ENCODE assay signal across 1 cellular context in the genomic region with DNA sequence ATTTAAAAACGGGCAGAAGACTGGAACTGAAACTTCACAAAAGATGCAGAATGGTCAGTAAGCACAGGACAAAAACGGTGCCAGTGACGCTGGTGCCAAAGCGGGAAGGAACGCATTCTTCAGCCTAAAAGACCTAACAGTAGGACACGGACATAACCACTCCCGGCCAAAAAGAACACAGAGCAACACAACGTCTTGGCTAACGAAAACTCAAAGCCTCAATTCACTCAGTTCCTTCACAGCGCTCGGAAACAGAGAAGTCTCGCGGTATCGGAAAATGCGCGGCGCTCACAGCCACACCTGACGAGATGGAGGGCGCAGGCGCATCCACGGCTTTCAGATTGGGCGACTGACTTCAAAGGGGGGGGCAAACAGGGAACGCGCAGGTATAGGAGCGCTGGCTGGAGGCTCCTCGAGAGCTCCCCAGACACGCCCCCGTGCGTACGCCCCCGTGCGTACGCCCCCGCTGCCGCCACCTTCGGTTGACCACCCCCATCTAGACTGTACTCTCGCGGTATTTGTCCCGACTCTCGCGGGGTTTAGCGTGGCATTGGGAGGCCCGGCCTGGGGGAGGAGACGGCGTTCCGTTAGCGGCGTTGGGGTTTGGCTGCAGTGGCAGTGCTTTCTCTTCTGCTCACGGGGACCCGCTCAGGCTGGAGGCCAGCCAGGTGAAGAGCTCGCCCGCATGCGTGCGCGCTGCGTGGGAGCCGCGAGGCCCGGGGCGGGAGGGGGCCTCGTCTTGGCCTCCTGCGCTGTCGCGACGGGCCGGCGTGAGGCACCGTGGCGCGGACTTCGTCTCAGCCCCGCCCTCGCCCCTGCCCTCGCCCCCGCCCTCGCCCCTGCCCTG.
TF ChIP-seq lines count a peak whose summit lies in the region.

A gene (plus strand): TSS at position 576 of the 847 bp plus-strand sequence. CDS start 321 bp downstream, outside the sequence.

TF ChIP-seq in HepG2, 621 proteins besides CTCF, POLR2A, EP300 and RAD21 (continued from another document and continues in another):
- TF ChIP-seq ZSCAN31 (CRISPR knock-in tag; IDR thresholded peaks at IDR 0.05; ENCODE audit: low read depth) (peak; percentile 70), FOXA3 (CRISPR knock-in tag; IDR thresholded peaks at IDR 0.05) (peak; percentile 41), ISL2 (CRISPR knock-in tag; IDR thresholded peaks at IDR 0.05) (peak; percentile 74), GABPA (IDR thresholded peaks at IDR 0.05; ENCODE audit: low read depth, low read length) (no peak), GABPA (CRISPR knock-in tag; IDR thresholded peaks at IDR 0.05; ENCODE audit: low read depth) (peak; percentile 47; the same call in 1 of the 2 replicates), SMAD9 (CRISPR knock-in tag; IDR thresholded peaks at IDR 0.05) (0 out of 2 replicates have a peak, but pooled peaks have one; percentile 66), ZNF780A (CRISPR knock-in tag; IDR thresholded peaks at IDR 0.05) (peak; percentile 77; the same call in 1 of the 2 replicates), ATAD3A (CRISPR knock-in tag; IDR thresholded peaks at IDR 0.05) (no peak; the same call in 1 of the 2 replicates), KMT2B (CRISPR knock-in tag; IDR thresholded peaks at IDR 0.05) (peak; percentile 86), ZSCAN30 (CRISPR knock-in tag; IDR thresholded peaks at IDR 0.05) (0 out of 2 replicates have a peak, but pooled peaks have one; percentile 55), GATAD1 (CRISPR knock-in tag; IDR thresholded peaks at IDR 0.05) (peak; percentile 88), TBX3 (IDR thresholded peaks at IDR 0.05; ENCODE audit: borderline replicate concordance) (peak; percentile 90; the same call in 1 of the 2 replicates), ZNF841 (CRISPR knock-in tag; IDR thresholded peaks at IDR 0.05; ENCODE audit: borderline replicate concordance) (0 out of 2 replicates have a peak, but pooled peaks have one; percentile 66), ZFAT (CRISPR knock-in tag; conservative IDR thresholded peaks at IDR 0.05) (no peak), HIVEP1 (CRISPR knock-in tag; IDR thresholded peaks at IDR 0.05) (peak; percentile 36; the same call in 1 of the 2 replicates), PAWR (CRISPR knock-in tag; IDR thresholded peaks at IDR 0.05; ENCODE audit: borderline replicate concordance) (peak; percentile 92; the same call in 1 of the 2 replicates)
- TF ChIP-seq, protein P1, sequence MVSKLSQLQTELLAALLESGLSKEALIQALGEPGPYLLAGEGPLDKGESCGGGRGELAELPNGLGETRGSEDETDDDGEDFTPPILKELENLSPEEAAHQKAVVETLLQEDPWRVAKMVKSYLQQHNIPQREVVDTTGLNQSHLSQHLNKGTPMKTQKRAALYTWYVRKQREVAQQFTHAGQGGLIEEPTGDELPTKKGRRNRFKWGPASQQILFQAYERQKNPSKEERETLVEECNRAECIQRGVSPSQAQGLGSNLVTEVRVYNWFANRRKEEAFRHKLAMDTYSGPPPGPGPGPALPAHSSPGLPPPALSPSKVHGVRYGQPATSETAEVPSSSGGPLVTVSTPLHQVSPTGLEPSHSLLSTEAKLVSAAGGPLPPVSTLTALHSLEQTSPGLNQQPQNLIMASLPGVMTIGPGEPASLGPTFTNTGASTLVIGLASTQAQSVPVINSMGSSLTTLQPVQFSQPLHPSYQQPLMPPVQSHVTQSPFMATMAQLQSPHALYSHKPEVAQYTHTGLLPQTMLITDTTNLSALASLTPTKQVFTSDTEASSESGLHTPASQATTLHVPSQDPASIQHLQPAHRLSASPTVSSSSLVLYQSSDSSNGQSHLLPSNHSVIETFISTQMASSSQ (IDR thresholded peaks at IDR 0.05; ENCODE audit: low read depth): no peak
- TF ChIP-seq, protein P1 (CRISPR knock-in tag; IDR thresholded peaks at IDR 0.05; ENCODE audit: borderline replicate concordance): peak; percentile 77
- TF ChIP-seq, protein P2, sequence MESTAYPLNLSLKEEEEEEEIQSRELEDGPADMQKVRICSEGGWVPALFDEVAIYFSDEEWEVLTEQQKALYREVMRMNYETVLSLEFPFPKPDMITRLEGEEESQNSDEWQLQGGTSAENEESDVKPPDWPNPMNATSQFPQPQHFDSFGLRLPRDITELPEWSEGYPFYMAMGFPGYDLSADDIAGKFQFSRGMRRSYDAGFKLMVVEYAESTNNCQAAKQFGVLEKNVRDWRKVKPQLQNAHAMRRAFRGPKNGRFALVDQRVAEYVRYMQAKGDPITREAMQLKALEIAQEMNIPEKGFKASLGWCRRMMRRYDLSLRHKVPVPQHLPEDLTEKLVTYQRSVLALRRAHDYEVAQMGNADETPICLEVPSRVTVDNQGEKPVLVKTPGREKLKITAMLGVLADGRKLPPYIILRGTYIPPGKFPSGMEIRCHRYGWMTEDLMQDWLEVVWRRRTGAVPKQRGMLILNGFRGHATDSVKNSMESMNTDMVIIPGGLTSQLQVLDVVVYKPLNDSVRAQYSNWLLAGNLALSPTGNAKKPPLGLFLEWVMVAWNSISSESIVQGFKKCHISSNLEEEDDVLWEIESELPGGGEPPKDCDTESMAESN (CRISPR knock-in tag; conservative IDR thresholded peaks at IDR 0.05): peak; percentile 58; the same call in 1 of the 2 replicates
- TF ChIP-seq, protein P3, sequence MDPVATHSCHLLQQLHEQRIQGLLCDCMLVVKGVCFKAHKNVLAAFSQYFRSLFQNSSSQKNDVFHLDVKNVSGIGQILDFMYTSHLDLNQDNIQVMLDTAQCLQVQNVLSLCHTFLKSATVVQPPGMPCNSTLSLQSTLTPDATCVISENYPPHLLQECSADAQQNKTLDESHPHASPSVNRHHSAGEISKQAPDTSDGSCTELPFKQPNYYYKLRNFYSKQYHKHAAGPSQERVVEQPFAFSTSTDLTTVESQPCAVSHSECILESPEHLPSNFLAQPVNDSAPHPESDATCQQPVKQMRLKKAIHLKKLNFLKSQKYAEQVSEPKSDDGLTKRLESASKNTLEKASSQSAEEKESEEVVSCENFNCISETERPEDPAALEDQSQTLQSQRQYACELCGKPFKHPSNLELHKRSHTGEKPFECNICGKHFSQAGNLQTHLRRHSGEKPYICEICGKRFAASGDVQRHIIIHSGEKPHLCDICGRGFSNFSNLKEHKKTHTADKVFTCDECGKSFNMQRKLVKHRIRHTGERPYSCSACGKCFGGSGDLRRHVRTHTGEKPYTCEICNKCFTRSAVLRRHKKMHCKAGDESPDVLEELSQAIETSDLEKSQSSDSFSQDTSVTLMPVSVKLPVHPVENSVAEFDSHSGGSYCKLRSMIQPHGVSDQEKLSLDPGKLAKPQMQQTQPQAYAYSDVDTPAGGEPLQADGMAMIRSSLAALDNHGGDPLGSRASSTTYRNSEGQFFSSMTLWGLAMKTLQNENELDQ (CRISPR knock-in tag; IDR thresholded peaks at IDR 0.05; ENCODE audit: borderline replicate concordance): no peak
- TF ChIP-seq, protein P4, sequence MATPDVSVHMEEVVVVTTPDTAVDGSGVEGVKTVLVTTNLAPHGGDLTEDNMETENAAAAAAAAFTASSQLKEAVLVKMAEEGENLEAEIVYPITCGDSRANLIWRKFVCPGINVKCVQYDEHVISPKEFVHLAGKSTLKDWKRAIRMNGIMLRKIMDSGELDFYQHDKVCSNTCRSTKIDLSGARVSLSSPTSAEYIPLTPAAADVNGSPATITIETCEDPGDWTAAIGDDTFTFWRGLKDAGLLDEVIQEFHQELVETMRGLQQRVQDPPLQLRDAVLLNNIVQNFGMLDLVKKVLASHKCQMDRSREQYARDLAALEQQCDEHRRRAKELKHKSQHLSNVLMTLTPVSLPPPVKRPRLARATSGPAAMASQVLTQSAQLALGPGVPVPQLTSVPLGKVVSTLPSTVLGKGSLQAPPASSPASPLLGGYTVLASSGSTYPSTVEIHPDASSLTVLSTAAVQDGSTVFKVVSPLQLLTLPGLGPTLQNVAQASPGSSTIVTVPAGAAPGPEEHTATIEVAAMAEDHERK (CRISPR knock-in tag; IDR thresholded peaks at IDR 0.05; ENCODE audit: low read depth): peak; percentile 94
- TF ChIP-seq, protein P5, sequence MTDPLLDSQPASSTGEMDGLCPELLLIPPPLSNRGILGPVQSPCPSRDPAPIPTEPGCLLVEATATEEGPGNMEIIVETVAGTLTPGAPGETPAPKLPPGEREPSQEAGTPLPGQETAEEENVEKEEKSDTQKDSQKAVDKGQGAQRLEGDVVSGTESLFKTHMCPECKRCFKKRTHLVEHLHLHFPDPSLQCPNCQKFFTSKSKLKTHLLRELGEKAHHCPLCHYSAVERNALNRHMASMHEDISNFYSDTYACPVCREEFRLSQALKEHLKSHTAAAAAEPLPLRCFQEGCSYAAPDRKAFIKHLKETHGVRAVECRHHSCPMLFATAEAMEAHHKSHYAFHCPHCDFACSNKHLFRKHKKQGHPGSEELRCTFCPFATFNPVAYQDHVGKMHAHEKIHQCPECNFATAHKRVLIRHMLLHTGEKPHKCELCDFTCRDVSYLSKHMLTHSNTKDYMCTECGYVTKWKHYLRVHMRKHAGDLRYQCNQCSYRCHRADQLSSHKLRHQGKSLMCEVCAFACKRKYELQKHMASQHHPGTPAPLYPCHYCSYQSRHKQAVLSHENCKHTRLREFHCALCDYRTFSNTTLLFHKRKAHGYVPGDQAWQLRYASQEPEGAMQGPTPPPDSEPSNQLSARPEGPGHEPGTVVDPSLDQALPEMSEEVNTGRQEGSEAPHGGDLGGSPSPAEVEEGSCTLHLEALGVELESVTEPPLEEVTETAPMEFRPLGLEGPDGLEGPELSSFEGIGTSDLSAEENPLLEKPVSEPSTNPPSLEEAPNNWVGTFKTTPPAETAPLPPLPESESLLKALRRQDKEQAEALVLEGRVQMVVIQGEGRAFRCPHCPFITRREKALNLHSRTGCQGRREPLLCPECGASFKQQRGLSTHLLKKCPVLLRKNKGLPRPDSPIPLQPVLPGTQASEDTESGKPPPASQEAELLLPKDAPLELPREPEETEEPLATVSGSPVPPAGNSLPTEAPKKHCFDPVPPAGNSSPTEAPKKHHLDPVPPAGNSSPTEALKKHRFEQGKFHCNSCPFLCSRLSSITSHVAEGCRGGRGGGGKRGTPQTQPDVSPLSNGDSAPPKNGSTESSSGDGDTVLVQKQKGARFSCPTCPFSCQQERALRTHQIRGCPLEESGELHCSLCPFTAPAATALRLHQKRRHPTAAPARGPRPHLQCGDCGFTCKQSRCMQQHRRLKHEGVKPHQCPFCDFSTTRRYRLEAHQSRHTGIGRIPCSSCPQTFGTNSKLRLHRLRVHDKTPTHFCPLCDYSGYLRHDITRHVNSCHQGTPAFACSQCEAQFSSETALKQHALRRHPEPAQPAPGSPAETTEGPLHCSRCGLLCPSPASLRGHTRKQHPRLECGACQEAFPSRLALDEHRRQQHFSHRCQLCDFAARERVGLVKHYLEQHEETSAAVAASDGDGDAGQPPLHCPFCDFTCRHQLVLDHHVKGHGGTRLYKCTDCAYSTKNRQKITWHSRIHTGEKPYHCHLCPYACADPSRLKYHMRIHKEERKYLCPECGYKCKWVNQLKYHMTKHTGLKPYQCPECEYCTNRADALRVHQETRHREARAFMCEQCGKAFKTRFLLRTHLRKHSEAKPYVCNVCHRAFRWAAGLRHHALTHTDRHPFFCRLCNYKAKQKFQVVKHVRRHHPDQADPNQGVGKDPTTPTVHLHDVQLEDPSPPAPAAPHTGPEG (CRISPR knock-in tag; IDR thresholded peaks at IDR 0.05): peak; percentile 23; the same call in 1 of the 2 replicates
- TF ChIP-seq, protein P6, sequence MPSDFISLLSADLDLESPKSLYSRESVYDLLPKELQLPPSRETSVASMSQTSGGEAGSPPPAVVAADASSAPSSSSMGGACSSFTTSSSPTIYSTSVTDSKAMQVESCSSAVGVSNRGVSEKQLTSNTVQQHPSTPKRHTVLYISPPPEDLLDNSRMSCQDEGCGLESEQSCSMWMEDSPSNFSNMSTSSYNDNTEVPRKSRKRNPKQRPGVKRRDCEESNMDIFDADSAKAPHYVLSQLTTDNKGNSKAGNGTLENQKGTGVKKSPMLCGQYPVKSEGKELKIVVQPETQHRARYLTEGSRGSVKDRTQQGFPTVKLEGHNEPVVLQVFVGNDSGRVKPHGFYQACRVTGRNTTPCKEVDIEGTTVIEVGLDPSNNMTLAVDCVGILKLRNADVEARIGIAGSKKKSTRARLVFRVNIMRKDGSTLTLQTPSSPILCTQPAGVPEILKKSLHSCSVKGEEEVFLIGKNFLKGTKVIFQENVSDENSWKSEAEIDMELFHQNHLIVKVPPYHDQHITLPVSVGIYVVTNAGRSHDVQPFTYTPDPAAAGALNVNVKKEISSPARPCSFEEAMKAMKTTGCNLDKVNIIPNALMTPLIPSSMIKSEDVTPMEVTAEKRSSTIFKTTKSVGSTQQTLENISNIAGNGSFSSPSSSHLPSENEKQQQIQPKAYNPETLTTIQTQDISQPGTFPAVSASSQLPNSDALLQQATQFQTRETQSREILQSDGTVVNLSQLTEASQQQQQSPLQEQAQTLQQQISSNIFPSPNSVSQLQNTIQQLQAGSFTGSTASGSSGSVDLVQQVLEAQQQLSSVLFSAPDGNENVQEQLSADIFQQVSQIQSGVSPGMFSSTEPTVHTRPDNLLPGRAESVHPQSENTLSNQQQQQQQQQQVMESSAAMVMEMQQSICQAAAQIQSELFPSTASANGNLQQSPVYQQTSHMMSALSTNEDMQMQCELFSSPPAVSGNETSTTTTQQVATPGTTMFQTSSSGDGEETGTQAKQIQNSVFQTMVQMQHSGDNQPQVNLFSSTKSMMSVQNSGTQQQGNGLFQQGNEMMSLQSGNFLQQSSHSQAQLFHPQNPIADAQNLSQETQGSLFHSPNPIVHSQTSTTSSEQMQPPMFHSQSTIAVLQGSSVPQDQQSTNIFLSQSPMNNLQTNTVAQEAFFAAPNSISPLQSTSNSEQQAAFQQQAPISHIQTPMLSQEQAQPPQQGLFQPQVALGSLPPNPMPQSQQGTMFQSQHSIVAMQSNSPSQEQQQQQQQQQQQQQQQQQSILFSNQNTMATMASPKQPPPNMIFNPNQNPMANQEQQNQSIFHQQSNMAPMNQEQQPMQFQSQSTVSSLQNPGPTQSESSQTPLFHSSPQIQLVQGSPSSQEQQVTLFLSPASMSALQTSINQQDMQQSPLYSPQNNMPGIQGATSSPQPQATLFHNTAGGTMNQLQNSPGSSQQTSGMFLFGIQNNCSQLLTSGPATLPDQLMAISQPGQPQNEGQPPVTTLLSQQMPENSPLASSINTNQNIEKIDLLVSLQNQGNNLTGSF (CRISPR knock-in tag; IDR thresholded peaks at IDR 0.05): 0 out of 2 replicates have a peak, but pooled peaks have one; percentile 27
- TF ChIP-seq, protein P7, sequence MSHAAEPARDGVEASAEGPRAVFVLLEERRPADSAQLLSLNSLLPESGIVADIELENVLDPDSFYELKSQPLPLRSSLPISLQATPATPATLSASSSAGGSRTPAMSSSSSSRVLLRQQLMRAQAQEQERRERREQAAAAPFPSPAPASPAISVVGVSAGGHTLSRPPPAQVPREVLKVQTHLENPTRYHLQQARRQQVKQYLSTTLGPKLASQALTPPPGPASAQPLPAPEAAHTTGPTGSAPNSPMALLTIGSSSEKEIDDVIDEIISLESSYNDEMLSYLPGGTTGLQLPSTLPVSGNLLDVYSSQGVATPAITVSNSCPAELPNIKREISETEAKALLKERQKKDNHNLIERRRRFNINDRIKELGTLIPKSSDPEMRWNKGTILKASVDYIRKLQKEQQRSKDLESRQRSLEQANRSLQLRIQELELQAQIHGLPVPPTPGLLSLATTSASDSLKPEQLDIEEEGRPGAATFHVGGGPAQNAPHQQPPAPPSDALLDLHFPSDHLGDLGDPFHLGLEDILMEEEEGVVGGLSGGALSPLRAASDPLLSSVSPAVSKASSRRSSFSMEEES (CRISPR knock-in tag; IDR thresholded peaks at IDR 0.05): 0 out of 2 replicates have a peak, but pooled peaks have one; percentile 22
